Comparison of ENCODE assay signal across 15 cellular contexts in the genomic region with DNA sequence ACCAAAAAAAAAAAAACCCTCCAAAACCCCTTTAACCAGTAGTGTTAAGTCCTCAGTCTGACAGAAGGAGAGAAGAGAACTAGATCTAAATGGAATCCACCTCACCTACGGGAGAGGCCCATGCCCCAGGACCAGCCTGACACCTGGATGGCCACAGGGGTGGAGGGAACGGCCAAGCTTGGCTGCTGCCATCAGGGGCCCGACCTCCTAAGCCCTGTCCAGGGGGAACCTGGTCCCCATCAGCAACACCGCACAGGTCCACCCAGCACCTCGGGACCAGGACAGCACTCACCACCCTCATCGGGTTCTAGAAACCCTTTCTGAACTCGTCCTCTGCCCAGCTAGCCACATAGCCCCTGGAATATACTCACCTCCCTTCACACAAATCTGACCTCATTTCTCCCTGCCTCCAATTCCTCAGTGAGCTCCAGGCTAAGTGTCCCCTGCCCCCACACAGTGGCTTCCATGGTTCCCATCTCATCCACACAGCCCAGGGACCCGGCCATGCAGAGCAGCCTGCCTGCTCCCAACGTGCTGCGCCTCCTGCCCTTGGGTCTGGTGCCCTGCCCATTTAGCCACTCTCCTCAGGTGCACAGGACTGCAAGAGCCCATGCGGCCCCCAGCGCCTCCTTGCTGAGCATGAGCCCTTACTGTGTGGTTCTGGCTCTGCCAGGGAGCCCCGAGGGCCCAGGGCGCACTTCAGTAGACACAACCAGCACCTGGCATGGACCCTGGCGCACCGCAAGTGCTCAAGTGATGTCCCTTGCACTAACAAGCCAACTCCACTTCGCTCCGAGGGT. TPM values are rescaled to one million over a fixed set of nuclear protein-coding genes. Genes with fewer than 3 reads are reported as not detected.
A peak's percentile ranks its signal among the peaks of the same experiment; 100 is the strongest.
DNase-seq lines count a peak whose midpoint lies in the region; ATAC-seq and TF ChIP-seq lines count a peak whose summit lies in the region.
"Had no signal": no experiment of that assay in that cellular context is flagged by ENCODE, and none has a peak within 500 bp of the region (broad histone marks: within the 10 kb centered on the region; RNA-seq: fewer than 3 reads in every experiment).

No MANE protein-coding gene starts in this region.

- no peak overlapping the region for H2AK5ac ChIP-seq in H9 (ENCODE audit: insufficient read length, low read length)

- no peak overlapping the region for H2BK120ac ChIP-seq in H9 (ENCODE audit: low read depth, low read length, poor library complexity, severe bottlenecking)

- H2BK15ac ChIP-seq in H9 (ENCODE audit: low read depth, low read length): no peak overlapping the region

- H3K36me3 ChIP-seq in osteoblast (ENCODE audit: insufficient read depth, low read length): peaks cover 73% of the 10 kb centered on the region
- H3K36me3 ChIP-seq in H7 (replicated peaks; ENCODE audit: control insufficient read depth, insufficient read depth, low read length): peaks cover 31% of the 10 kb centered on the region

- no CpG with 5 or more reads among the region's 18 CpGs for WGBS in H9 (ENCODE audit: extremely low coverage, insufficient read length, low lambda C conversion rate)

- H3K27ac Mint-ChIP-seq in activated T-cell treated with anti-CD3 and anti-CD28 coated beads, Interleukin-2, amount 50 U/mL, for 24 hours: peak overlapping the region; percentile 94
- H3K27ac Mint-ChIP-seq in H9 (peak overlapping the region; percentile 70 to 92 (median 86); a peak in 5 of 7 replicates), chondrocyte (ENCODE audit: unreplicated experiment) (peak overlapping the region; percentile 65)

- no peaks in the 10 kb centered on the region for H3K27me3 ChIP-seq in H9 (ENCODE audit: insufficient read depth, low read length)
- H3K27me3 ChIP-seq in osteoblast (ENCODE audit: insufficient read depth, low read length): no peaks in the 10 kb centered on the region
- no peaks in the 10 kb centered on the region for H3K27me3 ChIP-seq in H7 (ENCODE audit: control insufficient read depth, insufficient read depth, low read length)
- H3K27me3 ChIP-seq: foreskin keratinocyte had no signal

- ATAC-seq in activated T-cell treated with anti-CD3 and anti-CD28 coated beads, Interleukin-2, amount 50 U/mL, for 4 hours: no peak
- ATAC-seq in GM21737 (IDR thresholded peaks at IDR 0.05; ENCODE audit: unreplicated experiment): no peak
- ATAC-seq: foreskin keratinocyte had no signal

- H3K79me1 ChIP-seq in H9 (ENCODE audit: insufficient read depth, low read depth, low read length, poor library complexity, severe bottlenecking): no peaks in the 10 kb centered on the region

- H3K79me2 ChIP-seq in H9 (ENCODE audit: insufficient read depth, low read length) (no peaks in the 10 kb centered on the region), osteoblast (ENCODE audit: insufficient read depth, low read length) (peaks cover 49% of the 10 kb centered on the region)

- no peaks in the 10 kb centered on the region for H4K20me1 ChIP-seq in H9 (ENCODE audit: control insufficient read depth, insufficient read depth, insufficient read length)
- H4K20me1 ChIP-seq in osteoblast (ENCODE audit: insufficient read depth, low read length): peaks cover 30% of the 10 kb centered on the region

- H2BK12ac ChIP-seq in H9 (ENCODE audit: insufficient read length, low read depth, low read length): no peak overlapping the region

- no peak overlapping the region for H4K5ac ChIP-seq in H9 (ENCODE audit: insufficient read length, low read depth, low read length)

- H3K23ac ChIP-seq in H9 (ENCODE audit: insufficient read length, low read depth, low read length): no peak overlapping the region

- H3K4me1 ChIP-seq in H9 (ENCODE audit: insufficient read depth, low read length): no peaks in the 10 kb centered on the region
- no peaks in the 10 kb centered on the region for H3K4me1 ChIP-seq in osteoblast (ENCODE audit: insufficient read depth, low read length)

- H3K4me1 Mint-ChIP-seq in activated T-cell treated with anti-CD3 and anti-CD28 coated beads, Interleukin-2, amount 50 U/mL, for 24 hours (ENCODE audit: low read depth): peaks cover 71% of the 10 kb centered on the region
- H3K4me1 Mint-ChIP-seq in activated T-cell treated with anti-CD3 and anti-CD28 coated beads, Interleukin-2, amount 50 U/mL, for 4 hours (ENCODE audit: low read depth): peaks cover 62% of the 10 kb centered on the region
- H3K4me1 Mint-ChIP-seq in H9: no peaks in the 10 kb centered on the region
- H3K4me1 Mint-ChIP-seq in chondrocyte (ENCODE audit: low read depth): peaks cover 3% of the 10 kb centered on the region

- no peak overlapping the region for H3K27ac ChIP-seq in H9 (ENCODE audit: insufficient read length, low read depth, low read length)
- H3K27ac ChIP-seq in osteoblast (ENCODE audit: low read depth, low read length): no peak overlapping the region
- H3K27ac ChIP-seq: foreskin keratinocyte had no signal

- H3K9me3 ChIP-seq in H9 (ENCODE audit: control insufficient read depth, low read depth, low read length) (no peaks in the 10 kb centered on the region), osteoblast (ENCODE audit: low read depth, low read length) (no peaks in the 10 kb centered on the region)

- no peak overlapping the region for H4K91ac ChIP-seq in H9 (ENCODE audit: insufficient read length, low read depth, low read length)

- no peak overlapping the region for H3K4me3 ChIP-seq in osteoblast (ENCODE audit: insufficient read depth, low read length)
- no peak overlapping the region for H3K4me3 ChIP-seq in H7 (ENCODE audit: insufficient read depth, low read depth, low read length)

- H3K9ac ChIP-seq in H9 (ENCODE audit: extremely low read depth, insufficient read length, low read length): no peak overlapping the region

- H3K4me2 ChIP-seq in H9 (ENCODE audit: insufficient read depth, insufficient read length, low read length) (no peak overlapping the region), osteoblast (ENCODE audit: insufficient read depth, low read length) (no peak overlapping the region)

- no peak overlapping the region for H3K18ac ChIP-seq in H9 (ENCODE audit: insufficient read length, low read depth, low read length)

- H3K4ac ChIP-seq in H9 (ENCODE audit: low read depth, low read length): no peak overlapping the region

- H2AFZ ChIP-seq in H9 (ENCODE audit: low read length) (no peak overlapping the region), osteoblast (ENCODE audit: low read length) (no peak overlapping the region)

- H3K56ac ChIP-seq in H9 (ENCODE audit: insufficient read length, low read depth, low read length): no peak overlapping the region

- H2BK5ac ChIP-seq in H9 (ENCODE audit: insufficient read length, low read length): no peak overlapping the region

- H3K9me3 Mint-ChIP-seq in activated T-cell treated with anti-CD3 and anti-CD28 coated beads, Interleukin-2, amount 50 U/mL, for 24 hours: no peaks in the 10 kb centered on the region
- no peaks in the 10 kb centered on the region for H3K9me3 Mint-ChIP-seq in activated T-cell treated with anti-CD3 and anti-CD28 coated beads, Interleukin-2, amount 50 U/mL, for 4 hours
- no peaks in the 10 kb centered on the region for H3K9me3 Mint-ChIP-seq in H9
- no peaks in the 10 kb centered on the region for H3K9me3 Mint-ChIP-seq in chondrocyte (ENCODE audit: low read depth)
- H3K9me3 Mint-ChIP-seq: stimulated activated naive CD8-positive, alpha-beta T cell treated with anti-CD3 and anti-CD28 coated beads, Interleukin-15, Interleukin-2, amounts not matched to agents 100 ng/mL and 50 ng/mL, for 24 hours had no signal

- no peaks in the 10 kb centered on the region for H3K23me2 ChIP-seq in H9 (ENCODE audit: insufficient read length, low read depth, low read length, poor library complexity, severe bottlenecking)

- H3K36me3 Mint-ChIP-seq in activated T-cell treated with anti-CD3 and anti-CD28 coated beads, Interleukin-2, amount 50 U/mL, for 24 hours (ENCODE audit: low read depth): peaks cover 96% of the 10 kb centered on the region
- peaks cover 72% of the 10 kb centered on the region for H3K36me3 Mint-ChIP-seq in activated T-cell treated with anti-CD3 and anti-CD28 coated beads, Interleukin-2, amount 50 U/mL, for 4 hours (ENCODE audit: insufficient read depth)
- H3K36me3 Mint-ChIP-seq in H9 (ENCODE audit: insufficient read depth in 1 of 3, low read depth in 3 of 3): peaks cover 58 to 88% (median 84%) of the 10 kb centered on the region in 3 experiments
- H3K36me3 Mint-ChIP-seq in chondrocyte (ENCODE audit: low read depth): peaks cover 61% of the 10 kb centered on the region

- no peak overlapping the region for H2BK20ac ChIP-seq in H9 (ENCODE audit: low read depth, low read length, poor library complexity, severe bottlenecking)

- H3K4me3 Mint-ChIP-seq in activated T-cell treated with anti-CD3 and anti-CD28 coated beads, Interleukin-2, amount 50 U/mL, for 24 hours: no peak overlapping the region
- no peak overlapping the region for H3K4me3 Mint-ChIP-seq in activated T-cell treated with anti-CD3 and anti-CD28 coated beads, Interleukin-2, amount 50 U/mL, for 4 hours
- H3K4me3 Mint-ChIP-seq in H9 (no peak overlapping the region), chondrocyte (ENCODE audit: unreplicated experiment) (no peak overlapping the region)
- H3K4me3 Mint-ChIP-seq: stimulated activated naive CD8-positive, alpha-beta T cell treated with anti-CD3 and anti-CD28 coated beads, Interleukin-15, Interleukin-2, amounts not matched to agents 100 ng/mL and 50 ng/mL, for 24 hours had no signal

- no peak for DNase-seq in activated T-cell treated with anti-CD3 and anti-CD28 coated beads, Interleukin-2, amount 50 U/mL, for 24 hours
- DNase-seq in activated T-cell treated with anti-CD3 and anti-CD28 coated beads, Interleukin-2, amount 50 U/mL, for 4 hours: no peak
- DNase-seq in H9 (no peak), chondrocyte (ENCODE audit: low spot score) (no peak), osteoblast (ENCODE audit: insufficient read length, low spot score, missing footprints) (peak; percentile 67), NCI-H2196 treated with DMSO at 0.1 percent for 48 hours (lab: John Stamatoyannopoulos, UW; ENCODE audit: unreplicated experiment) (no peak), H7 (no peak)
- DNase-seq: activated CD4-positive, CD25-positive, alpha-beta regulatory T cell; amygdala; foreskin keratinocyte; Kasumi-1; NCI-H1105 had no signal

- no peaks in the 10 kb centered on the region for H3K27me3 Mint-ChIP-seq in activated T-cell treated with anti-CD3 and anti-CD28 coated beads, Interleukin-2, amount 50 U/mL, for 24 hours
- H3K27me3 Mint-ChIP-seq in activated T-cell treated with anti-CD3 and anti-CD28 coated beads, Interleukin-2, amount 50 U/mL, for 4 hours (ENCODE audit: low read depth): no peaks in the 10 kb centered on the region
- H3K27me3 Mint-ChIP-seq in H9 (ENCODE audit: low read depth) (no peaks in the 10 kb centered on the region), chondrocyte (ENCODE audit: low read depth) (no peaks in the 10 kb centered on the region)
- H3K27me3 Mint-ChIP-seq: progenitor cell of endocrine pancreas; stimulated activated naive CD8-positive, alpha-beta T cell treated with anti-CD3 and anti-CD28 coated beads, Interleukin-15, Interleukin-2, amounts not matched to agents 100 ng/mL and 50 ng/mL, for 24 hours had no signal

- no peak overlapping the region for H4K8ac ChIP-seq in H9 (replicated peaks; ENCODE audit: insufficient read length, low read depth, low read length)

- H3T11ph ChIP-seq in H9 (ENCODE audit: low read length): no peak overlapping the region

- TF ChIP-seq CTCF in H9 (conservative IDR thresholded peaks at IDR 0.05): no peak
- TF ChIP-seq CTCF in chondrocyte (IDR thresholded peaks at IDR 0.05): no peak
- no peak for TF ChIP-seq CTCF in osteoblast (IDR thresholded peaks at IDR 0.05; ENCODE audit: extremely low read depth, low read depth, low read length)

- no peak overlapping the region for H3K14ac ChIP-seq in H9 (ENCODE audit: insufficient read depth, low read length)

RNA-seq across cellular contexts. Expression of a gene that starts 18.3 kb away (rescaled TPM):
- total RNA-seq in activated T-cell treated with anti-CD3 and anti-CD28 coated beads, Interleukin-2, amount 50 U/mL, for 4 hours: 10 to 100 TPM; 55.9 to 99.3 (median 82.8) TPM
- total RNA-seq in H9 (2021) (9.7 and 11.2 TPM in 2 replicates), chondrocyte (79.2 to 155 TPM (median 80.8 TPM) in 3 replicates), osteoblast (20.9 and 21.4 TPM in 2 replicates)
- total RNA-seq in H7 (2014; rRNA removed; shearing (Covaris generic)): 10.3 and 11.3 TPM in 2 replicates

RNA-seq across cellular contexts. Expression of a gene that starts 40.3 kb away (rescaled TPM):
- total RNA-seq in activated T-cell treated with anti-CD3 and anti-CD28 coated beads, Interleukin-2, amount 50 U/mL, for 4 hours: 100 to 1,000 TPM; 157 to 179 (median 170) TPM
- total RNA-seq in H9 (2021): 101 and 106 TPM in 2 replicates
- 45.1 to 51.2 TPM (median 49.6 TPM) in 3 replicates for total RNA-seq in chondrocyte
- 30.8 and 34.8 TPM in 2 replicates for total RNA-seq in osteoblast
- 24.6 and 32.8 TPM in 2 replicates for total RNA-seq in H7 (2014; rRNA removed; shearing (Covaris generic))
